In the genomic region with DNA sequence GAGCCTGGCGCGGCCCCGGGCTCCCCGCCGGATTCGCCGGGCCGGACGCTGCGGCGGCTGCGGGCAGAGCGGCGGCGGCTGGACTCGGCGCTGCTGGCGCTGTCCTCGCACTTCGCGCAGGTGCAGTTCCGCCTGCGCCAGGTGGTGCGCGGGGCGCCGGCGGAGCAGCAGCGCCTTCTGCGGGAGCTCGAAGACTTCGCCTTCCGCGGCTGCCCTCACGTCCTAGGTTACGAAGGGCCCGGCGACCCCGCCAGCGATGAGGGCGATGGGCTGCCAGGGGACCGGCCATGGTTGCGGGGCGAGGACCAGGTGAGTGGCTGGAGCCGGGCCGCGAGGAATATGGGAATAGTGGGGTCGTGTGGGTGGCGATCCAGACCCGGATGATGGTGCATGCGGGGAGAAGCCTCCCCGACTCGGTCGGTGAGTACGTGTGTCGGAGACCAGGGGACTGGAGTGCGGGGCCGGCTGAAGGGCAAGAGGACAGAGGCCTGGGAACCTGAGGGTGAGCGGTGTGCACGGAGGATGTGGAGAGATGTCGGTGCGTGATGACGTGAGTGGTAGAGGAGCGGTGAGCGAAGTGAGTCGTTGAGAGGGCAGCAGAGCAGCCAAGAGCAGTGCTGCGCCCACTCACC, we compare ENCODE assay signal across 8 cellular contexts. TPM values are rescaled to one million over a fixed set of nuclear protein-coding genes. Genes with fewer than 3 reads are reported as not detected.
DNase-seq lines count a peak whose midpoint lies in the region; ATAC-seq and TF ChIP-seq lines count a peak whose summit lies in the region.

No MANE protein-coding gene starts in this region.

- peak; percentile 59 to 70 (median 63) for DNase-seq in CD4-positive, alpha-beta memory T cell
- DNase-seq in HuH-7 (ENCODE audit: low spot score) (peak; percentile 66), SIG-M5 (lab: John Stamatoyannopoulos, UW) (peak; percentile 13), glomerular visceral epithelial cell (ENCODE audit: extremely low spot score) (peak; percentile 61), ovary (peak in 3 of 5 donors; percentile 30 to 55 (median 47))
- peak; percentile 29 for DNase-seq in activated gamma-delta T cell treated with anti-CD3 and anti-CD28 coated beads, Interleukin-2, amount 50 U/mL, for 16 hours (ENCODE audit: low read depth)

- peak overlapping the region; percentile 77 for H3K27ac ChIP-seq in CD4-positive, alpha-beta memory T cell (ENCODE audit: low read depth, low read length)
- H3K27ac ChIP-seq in ovary (peak overlapping the region in 1 of 2 donors; percentile 46), urinary bladder (ENCODE audit: low read depth) (peak overlapping the region; percentile 70)

- intact Hi-C loops in CD4-positive, alpha-beta memory T cell (cut with micrococcal nuclease), result loop anchor here (1.0 to 2.0 kb wide), 3 partner anchors 16 to 144 kb away; a partner anchor contains a TSS
- intact Hi-C loops in ovary (cut with DNase I), result no loop called here

- WGBS in ovary, 3 donors, result 0 to 1% (median 1%) methylated on average over 63 to 67 of the region's 67 CpGs
- under 1% methylated on average over 67 of the region's 67 CpGs for WGBS in urinary bladder

- H3K4me3 ChIP-seq in CD4-positive, alpha-beta memory T cell (ENCODE audit: low read length in 2 of 2), result peak overlapping the region; percentile 69 to 75
- H3K4me3 ChIP-seq in ovary, result peak overlapping the region; percentile 79
- peak overlapping the region; percentile 92 for H3K4me3 ChIP-seq in urinary bladder (ENCODE audit: low read depth, low read length)

- H3K36me3 ChIP-seq in CD4-positive, alpha-beta memory T cell (ENCODE audit: insufficient read depth, low read length), result peaks cover 5% of the 10 kb centered on the region
- H3K36me3 ChIP-seq in ovary (no peaks in the 10 kb centered on the region), urinary bladder (ENCODE audit: insufficient read depth) (no peaks in the 10 kb centered on the region)

- H3K4me3 Mint-ChIP-seq in CD4-positive, alpha-beta memory T cell, result peak overlapping the region; percentile 91 to 100 (median 95)

- no peaks in the 10 kb centered on the region for H3K27me3 Mint-ChIP-seq in CD4-positive, alpha-beta memory T cell

- H3K36me3 Mint-ChIP-seq in CD4-positive, alpha-beta memory T cell, result peaks cover 3 to 21% of the 10 kb centered on the region in 2 donors

- TF ChIP-seq EP300 in ovary (IDR thresholded peaks at IDR 0.05), result no peak

- TF ChIP-seq POLR2A in ovary (IDR thresholded peaks at IDR 0.05), result no peak

- H3K4me1 Mint-ChIP-seq in CD4-positive, alpha-beta memory T cell, result peaks cover 21 to 41% (median 30%) of the 10 kb centered on the region in 4 donors

- CTCF ChIA-PET in CD4-positive, alpha-beta memory T cell (lab: Charles Lee; ENCODE audit: partially characterized antibody), result interaction anchor here (0.6 kb wide), 1 partner anchor 51 kb away, joined by 3 read pairs; no protein-coding TSS in a partner anchor

- peaks cover 23% of the 10 kb centered on the region for H3K4me1 ChIP-seq in CD4-positive, alpha-beta memory T cell (ENCODE audit: insufficient read depth, low read length)
- H3K4me1 ChIP-seq in ovary (ENCODE audit: insufficient read depth), result peaks cover 7% of the 10 kb centered on the region
- no peaks in the 10 kb centered on the region for H3K4me1 ChIP-seq in urinary bladder (ENCODE audit: insufficient read depth)

- peak in 1 of 3 donors; percentile 12 for TF ChIP-seq CTCF in ovary (IDR thresholded peaks at IDR 0.05)

- H3K9me3 ChIP-seq in CD4-positive, alpha-beta memory T cell (ENCODE audit: control insufficient read depth in 1 of 2, low read length in 2 of 2), result no peaks in the 10 kb centered on the region
- H3K9me3 ChIP-seq in ovary, result no peaks in the 10 kb centered on the region

- ATAC-seq in GM19467 (IDR thresholded peaks at IDR 0.05; ENCODE audit: unreplicated experiment), result peak; percentile 35

- POLR2A ChIA-PET in CD4-positive, alpha-beta memory T cell (lab: Charles Lee; ENCODE audit: partially characterized antibody), result interaction anchor here (0.7 to 3.8 kb wide), 7 partner anchors 10 to 387 kb away, joined by 3 to 41 read pairs (median 3); a partner anchor contains a TSS

- peak overlapping the region; percentile 87 to 99 (median 96) for H3K27ac Mint-ChIP-seq in CD4-positive, alpha-beta memory T cell

- no peaks in the 10 kb centered on the region for H3K27me3 ChIP-seq in CD4-positive, alpha-beta memory T cell (ENCODE audit: insufficient read depth, low read length)
- H3K27me3 ChIP-seq in ovary, result no peaks in the 10 kb centered on the region

- H3K9me3 Mint-ChIP-seq in CD4-positive, alpha-beta memory T cell, result peaks cover 0 to 5% (median 0%) of the 10 kb centered on the region in 8 donors

RNA-seq across cellular contexts. Expression of a gene that starts 0.5 kb away (rescaled TPM):
- 10 to 100 TPM; 24.1 to 25.5 TPM for total RNA-seq in CD4-positive, alpha-beta memory T cell
- polyA plus RNA-seq in CD4-positive, alpha-beta memory T cell, result 10 to 100 TPM; 12.8 to 17.7 TPM
- total RNA-seq in ovary (10 to 100 TPM in 5 of 7 donors, 1 to 10 TPM in 2; 8.2 to 19.4 (median 13.3) TPM), urinary bladder (9.9 TPM)
- polyA plus RNA-seq in ovary (10 to 100 TPM in 1 of 2 donors, 1 to 10 TPM in 1; 6.1 to 12.1 TPM), urinary bladder (12.3 TPM)

RNA-seq across cellular contexts. Expression of a gene that starts 1.0 kb away (rescaled TPM):
- under 1 TPM; 0.20 to 0.30 TPM for total RNA-seq in CD4-positive, alpha-beta memory T cell
- polyA plus RNA-seq in CD4-positive, alpha-beta memory T cell, result under 1 TPM in 1 of 2 donors, not detected in 1; 0.52 TPM
- total RNA-seq in ovary, result 1 to 10 TPM in 1 of 7 donors, under 1 TPM in 5, not detected in 1; 0.45 to 2.6 (median 0.66) TPM
- 1 to 10 TPM in 1 of 2 donors, under 1 TPM in 1; 0.56 to 2.1 TPM for polyA plus RNA-seq in ovary
- 6.8 TPM for total RNA-seq in urinary bladder
- 18.6 TPM for polyA plus RNA-seq in urinary bladder

RNA-seq across cellular contexts. Expression of a gene that starts 16.6 kb away (rescaled TPM):
- 10 to 100 TPM; 53.0 to 55.6 TPM for total RNA-seq in CD4-positive, alpha-beta memory T cell
- 10 to 100 TPM; 37.7 to 42.6 TPM for polyA plus RNA-seq in CD4-positive, alpha-beta memory T cell
- total RNA-seq in ovary (10 to 100 TPM; 17.8 to 51.4 (median 40.6) TPM), urinary bladder (20.6 TPM)
- polyA plus RNA-seq in ovary (10 to 100 TPM; 49.7 to 50.1 TPM), urinary bladder (36.2 TPM)

RNA-seq across cellular contexts. Expression of a gene that starts 17.3 kb away (rescaled TPM):
- 1,000 to 10,000 TPM; 1,574 to 1,622 TPM for total RNA-seq in CD4-positive, alpha-beta memory T cell
- polyA plus RNA-seq in CD4-positive, alpha-beta memory T cell, result 1,000 to 10,000 TPM; 1,528 to 2,293 TPM
- total RNA-seq in ovary, result 1,000 to 10,000 TPM; 1,130 to 2,473 (median 1,529) TPM
- 1,000 to 10,000 TPM; 3,204 to 5,312 TPM for polyA plus RNA-seq in ovary
- total RNA-seq in urinary bladder, result 1,142 TPM
- 3,115 TPM for polyA plus RNA-seq in urinary bladder

RNA-seq across cellular contexts. Expression of a gene that starts 25.7 kb away (rescaled TPM):
- 10 to 100 TPM; 33.1 to 40.3 TPM for total RNA-seq in CD4-positive, alpha-beta memory T cell
- 10 to 100 TPM; 55.4 to 66.2 TPM for polyA plus RNA-seq in CD4-positive, alpha-beta memory T cell
- total RNA-seq in ovary, result 10 to 100 TPM; 26.3 to 38.3 (median 29.7) TPM
- polyA plus RNA-seq in ovary, result 10 to 100 TPM; 13.0 to 39.7 TPM
- total RNA-seq in urinary bladder, result 11.4 TPM
- 34.8 TPM for polyA plus RNA-seq in urinary bladder

Comparison
In these comparisons a context has a peak if more than half of its experiments do, and no peak if none do; other contexts are left out.
1. DNase-seq: peak in every context shown above with its lines; median percentile 66 in HuH-7; 63 in CD4-positive, alpha-beta memory T cell; 61 in glomerular visceral epithelial cell; 47 in ovary; 29 in activated gamma-delta T cell treated with anti-CD3 and anti-CD28 coated beads, Interleukin-2, amount 50 U/mL, for 16 hours; 13 in SIG-M5.